22 cellular contexts compared by ENCODE assay signal in the genomic region with DNA sequence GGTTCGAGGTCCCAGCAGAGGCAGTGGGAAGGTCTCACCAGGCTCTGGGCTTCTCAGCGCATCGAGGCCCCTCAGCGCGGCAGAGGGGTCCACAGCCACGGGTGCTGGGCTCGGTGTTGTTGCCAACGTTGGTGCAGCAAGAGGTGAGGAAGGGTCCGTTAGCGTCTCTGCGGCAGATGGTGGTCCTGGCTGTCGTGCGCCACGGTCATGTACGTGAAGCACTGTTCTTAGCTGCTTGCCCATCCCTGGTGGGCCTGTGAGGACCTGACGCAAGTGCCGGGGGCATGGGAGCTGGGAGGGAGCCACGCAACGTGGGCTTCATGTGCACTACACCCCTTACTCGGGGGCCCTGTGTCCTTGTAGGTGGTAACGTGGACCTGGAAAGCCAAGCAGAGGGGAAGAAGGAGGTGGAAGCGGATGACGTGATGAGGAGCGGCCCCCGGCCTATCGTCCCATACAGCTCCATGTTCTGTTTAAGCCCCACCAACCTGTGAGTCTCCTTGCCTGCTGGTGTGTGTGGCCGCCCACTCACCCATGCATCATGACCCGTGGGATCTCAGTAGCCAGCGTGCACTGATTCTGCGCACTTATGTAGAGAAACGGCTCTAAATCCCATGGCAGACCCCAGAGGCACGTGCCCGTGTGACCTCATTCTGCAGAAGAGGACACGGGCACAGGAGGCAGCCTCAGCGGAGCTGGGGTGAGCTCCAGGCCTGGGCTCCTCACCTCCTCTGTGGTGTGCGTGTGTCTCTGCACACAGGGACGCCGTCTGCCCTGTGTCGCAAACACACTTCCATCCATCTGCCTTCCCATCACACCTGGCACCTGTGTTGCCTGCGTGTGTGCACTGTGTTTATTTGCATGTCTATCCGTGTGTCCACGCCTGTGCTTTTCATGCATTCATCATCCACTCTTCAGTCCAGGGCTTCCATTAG.
DNase-seq lines count a peak whose midpoint lies in the region; ATAC-seq, FAIRE-seq and TF ChIP-seq lines count a peak whose summit lies in the region.
"Had no signal": no experiment of that assay in that cellular context is flagged by ENCODE, and none has a peak within 500 bp of the region (broad histone marks: within the 10 kb centered on the region; RNA-seq: fewer than 3 reads in every experiment).

No MANE protein-coding gene starts in this region.

- DNase-seq in 8988T, result peak; percentile 10
- peak; percentile 30 for DNase-seq in H7
- DNase-seq in H1 (ENCODE audit: low read depth in 1 of 2, low spot score in 2 of 2), result peak in 1 of 2 experiments; percentile 27
- peak; percentile 62 for DNase-seq in retina
- no peak for DNase-seq in esophagus squamous epithelium (lab: John Stamatoyannopoulos, UW)
- no peak for DNase-seq in NCI-H1417 (lab: John Stamatoyannopoulos, UW)
- DNase-seq: activated CD8-positive, alpha-beta T cell treated with anti-CD3 and anti-CD28 coated beads, Interleukin-2, amount 10 ng/mL, durations not matched to agents 7 days and 5 days; activated naive CD4-positive, alpha-beta T cell treated with anti-CD3 and anti-CD28 coated beads, Interleukin-2, amount 50 U/mL, for 16 hours; activated T-cell treated with anti-CD3 and anti-CD28 coated beads, Interleukin-2, amount 50 U/mL, for 72 hours; CD4-positive, CD25-positive, alpha-beta regulatory T cell; central memory CD4-positive, alpha-beta T cell; effector CD4-positive, alpha-beta T cell; erythroblast; foreskin keratinocyte; MM.1S; NCI-H1436 treated with DMSO at 0.1 percent for 48 hours; NCI-H510A treated with DMSO at 0.1 percent for 48 hours had no signal

- no peak overlapping the region for H3K4me2 ChIP-seq in H1 (ENCODE audit: insufficient read depth in 1 of 2, low read depth in 2 of 2, low read length in 2 of 2)
- H3K4me2 ChIP-seq: hepatocyte had no signal

- H3K14ac ChIP-seq in H1 (ENCODE audit: insufficient read length), result no peak overlapping the region

- H3K9ac ChIP-seq in H1 (replicated peaks in 1 of 4; ENCODE audit: extremely low read depth in 1 of 4, low read depth in 3 of 4, low read length in 3 of 4), result no peak overlapping the region

- no peaks in the 10 kb centered on the region for H3K27me3 ChIP-seq in H7 (ENCODE audit: control insufficient read depth, insufficient read depth, low read length)
- H3K27me3 ChIP-seq in H1 (replicated peaks in 1 of 4; ENCODE audit: control insufficient read depth in 3 of 4, extremely low read depth in 1 of 4, insufficient read depth in 3 of 4, low read length in 3 of 4), result no peaks in the 10 kb centered on the region
- peaks cover 0 to 21% (median 0%) of the 10 kb centered on the region in 4 donors for H3K27me3 ChIP-seq in esophagus squamous epithelium
- H3K27me3 ChIP-seq: foreskin keratinocyte, hepatocyte had no signal

- H3K18ac ChIP-seq in H1 (ENCODE audit: extremely low read depth, low read length), result no peak overlapping the region

- no peaks in the 10 kb centered on the region for H3K4me1 ChIP-seq in H1 (replicated peaks in 1 of 4; ENCODE audit: control insufficient read depth in 3 of 4, insufficient read depth in 4 of 4, low read length in 3 of 4)
- no peaks in the 10 kb centered on the region for H3K4me1 ChIP-seq in esophagus squamous epithelium
- H3K4me1 ChIP-seq: foreskin keratinocyte had no signal

- no peak overlapping the region for H3K4me3 ChIP-seq in H7 (ENCODE audit: insufficient read depth, low read depth, low read length)
- no peak overlapping the region for H3K4me3 ChIP-seq in H1 (ENCODE audit: extremely low read depth in 1 of 4, insufficient read depth in 2 of 4, low read depth in 3 of 4, low read length in 4 of 4)
- no peak overlapping the region for H3K4me3 ChIP-seq in esophagus squamous epithelium
- H3K4me3 ChIP-seq: hepatocyte, K562, SK-N-MC had no signal

- H3K23me2 ChIP-seq in H1 (ENCODE audit: low read depth, low read length), result no peaks in the 10 kb centered on the region

- H3K4ac ChIP-seq in H1 (replicated peaks; ENCODE audit: insufficient read length, low read depth, low read length), result no peak overlapping the region

- no peak overlapping the region for H4K8ac ChIP-seq in H1 (ENCODE audit: extremely low read depth, insufficient read depth, low read length)

- H3K27ac ChIP-seq in H1 (ENCODE audit: low read depth, low read length) (no peak overlapping the region), esophagus squamous epithelium (no peak overlapping the region)
- H3K27ac ChIP-seq: foreskin keratinocyte, hepatocyte, SK-N-MC had no signal

- no peak overlapping the region for H2BK12ac ChIP-seq in H1 (ENCODE audit: low read depth, low read length)

- H2BK120ac ChIP-seq in H1 (replicated peaks; ENCODE audit: low read depth, low read length), result no peak overlapping the region

- no peaks in the 10 kb centered on the region for H3K79me2 ChIP-seq in H1 (ENCODE audit: control insufficient read depth in 1 of 2, insufficient read depth in 2 of 2, low read length in 2 of 2)
- H3K79me2 ChIP-seq: hepatocyte had no signal

- no peak overlapping the region for H3K23ac ChIP-seq in H1 (ENCODE audit: insufficient read length)

- no peaks in the 10 kb centered on the region; the same call in 1 of the 2 replicates for H3K36me3 ChIP-seq in H7 (replicated peaks; ENCODE audit: control insufficient read depth, insufficient read depth, low read length)
- no peaks in the 10 kb centered on the region; a peak in 1 of 8 replicates for H3K36me3 ChIP-seq in H1 (ENCODE audit: control insufficient read depth in 2 of 4, insufficient read depth in 4 of 4, low read length in 3 of 4)
- H3K36me3 ChIP-seq in esophagus squamous epithelium, result no peaks in the 10 kb centered on the region

- no peak for FAIRE-seq in H1 (lab: Jason Lieb, UNC)
- FAIRE-seq: G401.6, K562 had no signal

- H4K20me1 ChIP-seq in H1 (replicated peaks in 1 of 2; ENCODE audit: control insufficient read depth in 1 of 2, insufficient read depth in 2 of 2, low read length in 2 of 2), result peaks cover 0 to 8% of the 10 kb centered on the region in 2 experiments

- no peak for TF ChIP-seq POLR2A in H1 (IDR thresholded peaks at IDR 0.05; ENCODE audit: control extremely low read depth in 1 of 2, low read depth in 2 of 2, low read length in 2 of 2)
- TF ChIP-seq POLR2A in esophagus squamous epithelium (IDR thresholded peaks at IDR 0.05), result no peak

- TF ChIP-seq RAD21 in H1 (IDR thresholded peaks at IDR 0.05 in 1 of 2, conservative IDR thresholded peaks at IDR 0.05 in 1 of 2; ENCODE audit: low read depth in 2 of 2, low read length in 2 of 2), result no peak

- no peak overlapping the region for H4K5ac ChIP-seq in H1 (ENCODE audit: insufficient read length, low read depth, low read length)

- H2BK20ac ChIP-seq in H1 (ENCODE audit: low read length), result no peak overlapping the region

- H2BK15ac ChIP-seq in H1 (ENCODE audit: low read length), result no peak overlapping the region

- intact Hi-C loops in esophagus squamous epithelium (cut with DNase I), result no loop called here

- CTCF ChIA-PET in H1 (lab: Charles Lee; ENCODE audit: partially characterized antibody), result no interaction called here

- POLR2A ChIA-PET in H1 (lab: Charles Lee; ENCODE audit: partially characterized antibody), result no interaction called here

- TF ChIP-seq EP300 in H1 (IDR thresholded peaks at IDR 0.05; ENCODE audit: borderline replicate concordance in 1 of 2, low read depth in 2 of 2, low read length in 2 of 2), result no peak

- no peak overlapping the region for H2AFZ ChIP-seq in H1 (ENCODE audit: low read length)
- H2AFZ ChIP-seq: hepatocyte had no signal

- WGBS in H1 (ENCODE audit: extremely low coverage in 1 of 2, insufficient coverage in 1 of 2, insufficient read length in 1 of 2, insufficient replicate concordance in 2 of 2, low coverage in 1 of 2, low lambda C conversion rate in 2 of 2, missing lambda C conversion rate in 1 of 2), 2 experiments, result 87% methylated on average over 41 of the region's 42 CpGs; no CpG with 5 or more reads in 1 of the 2 experiments
- WGBS in esophagus squamous epithelium, 2 donors, result 82 to 84% methylated on average over 20 to 24 of the region's 42 CpGs

- 0 out of 2 replicates have a peak overlapping the region, but pooled peaks have one; percentile 30 for H2BK5ac ChIP-seq in H1 (ENCODE audit: low read depth, low read length)

- no peaks in the 10 kb centered on the region for H3K79me1 ChIP-seq in H1 (ENCODE audit: low read depth, low read length)

- TF ChIP-seq CTCF in H1 (IDR thresholded peaks at IDR 0.05; ENCODE audit: control extremely low read depth in 1 of 3, insufficient read depth in 1 of 3, low read depth in 1 of 3, low read length in 3 of 3) (no peak), esophagus squamous epithelium (IDR thresholded peaks at IDR 0.05) (no peak)

- no peak overlapping the region for H3K56ac ChIP-seq in H1 (replicated peaks; ENCODE audit: insufficient read length, low read depth, low read length)

- H3K9me3 ChIP-seq in H1 (ENCODE audit: insufficient read depth in 2 of 2, low read depth in 1 of 2, low read length in 1 of 2) (peaks cover 17 to 64% of the 10 kb centered on the region in 2 experiments; a peak in 3 of 4 replicates), esophagus squamous epithelium (no peaks in the 10 kb centered on the region)

- no peak overlapping the region for H4K91ac ChIP-seq in H1 (replicated peaks; ENCODE audit: insufficient read length, low read length)

- H2AK5ac ChIP-seq in H1 (ENCODE audit: low read depth, low read length), result no peak overlapping the region

- ATAC-seq in HG02840 (IDR thresholded peaks at IDR 0.05; ENCODE audit: low FRiP score, unreplicated experiment), result no peak
- ATAC-seq: activated CD8-positive, alpha-beta T cell treated with anti-CD3 and anti-CD28 coated beads, Interleukin-2, amount 10 ng/mL, durations not matched to agents 7 days and 5 days; activated T-cell treated with anti-CD3 and anti-CD28 coated beads, Interleukin-2, amount 50 U/mL, for 72 hours; foreskin keratinocyte; K562 had no signal

TF ChIP-seq in H1, 55 proteins besides CTCF, POLR2A, EP300 and RAD21 (continues in another document):
- TF ChIP-seq SP2 (IDR thresholded peaks at IDR 0.05; ENCODE audit: low read length), result no peak
- no peak for TF ChIP-seq SIRT6 (IDR thresholded peaks at IDR 0.05; ENCODE audit: low read length)
- no peak for TF ChIP-seq TEAD4 (IDR thresholded peaks at IDR 0.05; ENCODE audit: low read depth, low read length)
- TF ChIP-seq EGR1 (IDR thresholded peaks at IDR 0.05; ENCODE audit: borderline replicate concordance, low read depth, low read length), result no peak
- no peak for TF ChIP-seq CEBPB (IDR thresholded peaks at IDR 0.05; ENCODE audit: low read depth, low read length)
- TF ChIP-seq CHD2 (IDR thresholded peaks at IDR 0.05; ENCODE audit: low read length), result no peak
- no peak for TF ChIP-seq KDM1A (IDR thresholded peaks at IDR 0.05; ENCODE audit: borderline replicate concordance, low read length)

Comparison
In these comparisons a context has a peak if more than half of its experiments do, and no peak if none do; other contexts are left out.
1. DNase-seq: peak in 8988T (single experiment), H7 (single experiment) and retina (single experiment); none in esophagus squamous epithelium (single experiment) and NCI-H1417 (0 of 3).